ENCODE assay signal across 8 cellular contexts in genomic region chr19:6530385-6531162, GRCh38. TPM values are rescaled to one million over a fixed set of nuclear protein-coding genes. Genes with fewer than 3 reads are reported as not detected.
DNase-seq lines count a peak whose midpoint lies in the region; ATAC-seq and TF ChIP-seq lines count a peak whose summit lies in the region.

Gene TNFSF9 (plus strand): TSS chr19:6531026. CDS start chr19:6531037, 11 bp downstream.

- no peaks in the 10 kb centered on the region for H3K36me3 ChIP-seq in body of pancreas (replicated peaks in 1 of 2; ENCODE audit: insufficient read depth in 1 of 2, low read depth in 2 of 2)
- no peaks in the 10 kb centered on the region for H3K36me3 ChIP-seq in sigmoid colon

- ATAC-seq in body of pancreas (peak; percentile 92), GM18858 (IDR thresholded peaks at IDR 0.05; ENCODE audit: unreplicated experiment) (no peak)

- in situ Hi-C loops in Caki2 (cut with HindIII; ENCODE audit: low pct_unique_long_range_greater_than_20kb, low sequenced_read_pairs), result no loop called here

- H3K27me3 ChIP-seq in body of pancreas, result peaks cover 0 to 15% of the 10 kb centered on the region in 2 donors
- H3K27me3 ChIP-seq in sigmoid colon, result peaks cover 8 to 35% (median 33%) of the 10 kb centered on the region in 3 donors

- peak; percentile 82 for DNase-seq in Caki2 (ENCODE audit: low read depth)
- peak; percentile 81 for DNase-seq in GOT3 (lab: John Stamatoyannopoulos, UW)
- peak; percentile 46 for DNase-seq in NCI-H1092 treated with DMSO at 0.1 percent for 48 hours (lab: John Stamatoyannopoulos, UW)
- peak; percentile 92 for DNase-seq in UCSD-AML1 (lab: John Stamatoyannopoulos, UW; ENCODE audit: unreplicated experiment)
- DNase-seq in body of pancreas, result peak; percentile 84 to 91 (median 89)
- DNase-seq in sigmoid colon, result peak; percentile 95

- 1% methylated on average over 28 to 44 of the region's 44 CpGs for WGBS in body of pancreas, 2 donors
- 1% methylated on average over 44 of the region's 44 CpGs for WGBS in sigmoid colon, 2 donors

- H3K27ac ChIP-seq in body of pancreas (peak within 1 kb of the TSS in 1 of 4 donors; percentile 25), sigmoid colon (peak within 1 kb of the TSS; percentile 46 to 74 (median 62))

- TF ChIP-seq EP300 in sigmoid colon (IDR thresholded peaks at IDR 0.05), result peak in 1 of 4 donors; percentile 27

- no peaks in the 10 kb centered on the region for H3K9me3 ChIP-seq in body of pancreas
- no peaks in the 10 kb centered on the region for H3K9me3 ChIP-seq in sigmoid colon

- peak within 1 kb of the TSS in 1 of 2 donors; percentile 12 for H3K4me3 ChIP-seq in body of pancreas
- peak within 1 kb of the TSS; percentile 28 for H3K4me3 ChIP-seq in iPS-11a (ENCODE audit: low read depth, low read length)
- H3K4me3 ChIP-seq in sigmoid colon, result peak within 1 kb of the TSS; percentile 36 to 60 (median 50)

- intact Hi-C loops in body of pancreas (cut with DNase I), result no loop called here
- intact Hi-C loops in sigmoid colon (cut with DNase I), result loop anchor here (5.0 kb wide), 2 partner anchors 68 to 207 kb away; partner anchors contain the start of genes CRB3, GPR108 and TRIP10

- no peak for TF ChIP-seq CTCF in body of pancreas (IDR thresholded peaks at IDR 0.05)
- no peak for TF ChIP-seq CTCF in sigmoid colon (IDR thresholded peaks at IDR 0.05)

- peak; percentile 45 to 60 (median 54) for TF ChIP-seq POLR2A in body of pancreas (IDR thresholded peaks at IDR 0.05)
- TF ChIP-seq POLR2A in sigmoid colon (IDR thresholded peaks at IDR 0.05), result peak in 1 of 2 donors; percentile 37

- H3K4me1 ChIP-seq in body of pancreas (peaks cover 19% of the 10 kb centered on the region), sigmoid colon (peaks cover 0 to 38% (median 10%) of the 10 kb centered on the region in 4 donors)

RNA-seq across cellular contexts. Expression of gene TNFSF9, which starts in this region (rescaled TPM):
- total RNA-seq in Caki2 (2014; rRNA removed; shearing (Covaris generic); ENCODE audit: low replicate concordance), result 94.6 and 119 TPM in 2 replicates
- total RNA-seq in body of pancreas, result 1 to 10 TPM in 1 of 2 donors, not detected in 1; 2.6 TPM
- total RNA-seq in sigmoid colon, result 1 to 10 TPM in 1 of 4 donors, under 1 TPM in 2, not detected in 1; 0.16 to 1.8 (median 0.36) TPM
- 1 to 10 TPM in 1 of 3 donors, under 1 TPM in 2; 0.46 to 4.2 (median 0.60) TPM for polyA plus RNA-seq in sigmoid colon

Comparison
In these comparisons a context has a peak if more than half of its experiments do, and no peak if none do; other contexts are left out.
1. RNA of gene TNFSF9 (total RNA-seq): 94.6 to 119 TPM in Caki2; 2.6 TPM in body of pancreas and 0.16 to 1.8 TPM in sigmoid colon; every median in the first group is over 10 times any median in the second.
2. Peak in every context shown above with its lines, with median percentiles within 50 percentile points of each other: DNase-seq.